In genomic region chr17:1108810-1109605, GRCh38 we compare ENCODE assay signal across 8 cellular contexts.
DNase-seq lines count a peak whose midpoint lies in the region; TF ChIP-seq lines count a peak whose summit lies in the region.

No MANE protein-coding gene starts in this region.

- intact Hi-C loops in dorsolateral prefrontal cortex (cut with DNase I): no loop called here

- peaks cover 16% of the 10 kb centered on the region for H3K36me3 Mint-ChIP-seq in activated CD4-positive, alpha-beta T cell treated with anti-CD3 and anti-CD28 coated beads, Interleukin-2, amount 10 ng/mL, durations not matched to agents 7 days and 5 days (ENCODE audit: low read depth)

- H3K4me3 ChIP-seq in dorsolateral prefrontal cortex: peak overlapping the region; percentile 4 to 74 (median 58)

- peak overlapping the region; percentile 83 for H3K4me3 Mint-ChIP-seq in activated CD4-positive, alpha-beta T cell treated with anti-CD3 and anti-CD28 coated beads, Interleukin-2, amount 10 ng/mL, durations not matched to agents 7 days and 5 days

- no peaks in the 10 kb centered on the region for H3K27me3 Mint-ChIP-seq in activated CD4-positive, alpha-beta T cell treated with anti-CD3 and anti-CD28 coated beads, Interleukin-2, amount 10 ng/mL, durations not matched to agents 7 days and 5 days

- in situ Hi-C loops in GM18951 (cut with MboI; ENCODE audit: low sequenced_read_pairs, unreplicated experiment): no loop called here

- POLR2A ChIA-PET in activated CD4-positive, alpha-beta T cell treated with anti-CD3 and anti-CD28 coated beads, Interleukin-2, amount 10 ng/mL, durations not matched to agents 7 days and 5 days (lab: Charles Lee): interaction anchor here (0.6 kb wide), 1 partner anchor 334 kb away, joined by 12 read pairs; no protein-coding TSS in a partner anchor

- no peaks in the 10 kb centered on the region for H3K9me3 Mint-ChIP-seq in activated CD4-positive, alpha-beta T cell treated with anti-CD3 and anti-CD28 coated beads, Interleukin-2, amount 10 ng/mL, durations not matched to agents 7 days and 5 days

- CTCF ChIA-PET in activated CD4-positive, alpha-beta T cell treated with anti-CD3 and anti-CD28 coated beads, Interleukin-2, amount 10 ng/mL, durations not matched to agents 7 days and 5 days (lab: Charles Lee): interaction anchor here (1.1 to 1.5 kb wide), 2 partner anchors 12 to 26 kb away, joined by 3 to 6 read pairs; no protein-coding TSS in a partner anchor

- TF ChIP-seq EP300 in Ishikawa (IDR thresholded peaks at IDR 0.05; ENCODE audit: borderline replicate concordance): no peak

- H3K27ac Mint-ChIP-seq in activated CD4-positive, alpha-beta T cell treated with anti-CD3 and anti-CD28 coated beads, Interleukin-2, amount 10 ng/mL, durations not matched to agents 7 days and 5 days: peak overlapping the region; percentile 89

- TF ChIP-seq CTCF in dorsolateral prefrontal cortex (IDR thresholded peaks at IDR 0.05 in 54 of 56, conservative IDR thresholded peaks at IDR 0.05 in 2 of 56; ENCODE audit: low read depth in 1 of 56, partially characterized antibody in 56 of 56): no peak

- H3K27ac ChIP-seq in dorsolateral prefrontal cortex: peak overlapping the region in 58 of 59 donors; percentile 33 to 94 (median 84)

- DNase-seq in activated CD4-positive, alpha-beta T cell treated with anti-CD3 and anti-CD28 coated beads, Interleukin-2, amount 10 ng/mL, durations not matched to agents 7 days and 5 days: peak; percentile 80
- DNase-seq in dorsolateral prefrontal cortex (peak in 2 of 10 donors; percentile 24 to 62), lung microvascular endothelial cell (ENCODE audit: low read depth in 2 of 2) (peak; percentile 31 to 52), putamen (ENCODE audit: low spot score) (no peak), DMS79 treated with DMSO at 0.1 percent for 48 hours (lab: John Stamatoyannopoulos, UW) (no peak)
- DNase-seq in stimulated activated CD8-positive, alpha-beta memory T cell treated with anti-CD3 and anti-CD28 coated beads, Interleukin-15, amount 100 ng/mL, for 48 hours (ENCODE audit: low read depth in 2 of 2): peak; percentile 31 to 47

- no peak for TF ChIP-seq RAD21 in Ishikawa (IDR thresholded peaks at IDR 0.05; ENCODE audit: low read depth)

- TF ChIP-seq POLR2A in GM18951 (IDR thresholded peaks at IDR 0.05; ENCODE audit: extremely low read depth, insufficient read depth, insufficient read length): peak; percentile 17

- peaks cover 55% of the 10 kb centered on the region for H3K4me1 Mint-ChIP-seq in activated CD4-positive, alpha-beta T cell treated with anti-CD3 and anti-CD28 coated beads, Interleukin-2, amount 10 ng/mL, durations not matched to agents 7 days and 5 days

- H3K27me3 ChIP-seq in dorsolateral prefrontal cortex: peaks cover 0 to 33% (median 0%) of the 10 kb centered on the region in 45 donors

TF ChIP-seq in Ishikawa, 13 proteins besides CTCF, POLR2A, EP300 and RAD21:
- peak; percentile 43; the same call in 1 of the 2 replicates for TF ChIP-seq YY1 (IDR thresholded peaks at IDR 0.05; ENCODE audit: low read depth)
- no peak for TF ChIP-seq CEBPB (IDR thresholded peaks at IDR 0.05)
- 0 out of 2 replicates have a peak, but pooled peaks have one; percentile 44 for TF ChIP-seq TAF1 (IDR thresholded peaks at IDR 0.05; ENCODE audit: low read depth)
- no peak for TF ChIP-seq NFIC (IDR thresholded peaks at IDR 0.05)
- no peak; the same call in 1 of the 2 replicates for TF ChIP-seq MAX (IDR thresholded peaks at IDR 0.05)
- no peak for TF ChIP-seq TEAD4 (IDR thresholded peaks at IDR 0.05)
- no peak for TF ChIP-seq CREB1 (IDR thresholded peaks at IDR 0.05; ENCODE audit: low read depth)
- no peak for TF ChIP-seq ZBTB7A (IDR thresholded peaks at IDR 0.05; ENCODE audit: low read depth)
- TF ChIP-seq REST (IDR thresholded peaks at IDR 0.05; ENCODE audit: low read depth): no peak
- TF ChIP-seq TCF12 (IDR thresholded peaks at IDR 0.05; ENCODE audit: low read depth): no peak

Comparison
In these comparisons a context has a peak if more than half of its experiments do, and no peak if none do; other contexts are left out.
1. DNase-seq: peak in activated CD4-positive, alpha-beta T cell treated with anti-CD3 and anti-CD28 coated beads, Interleukin-2, amount 10 ng/mL, durations not matched to agents 7 days and 5 days (single experiment), lung microvascular endothelial cell (2 of 2) and stimulated activated CD8-positive, alpha-beta memory T cell treated with anti-CD3 and anti-CD28 coated beads, Interleukin-15, amount 100 ng/mL, for 48 hours (2 of 2); none in putamen (single experiment) and DMS79 treated with DMSO at 0.1 percent for 48 hours (single experiment).